In the genomic region with DNA sequence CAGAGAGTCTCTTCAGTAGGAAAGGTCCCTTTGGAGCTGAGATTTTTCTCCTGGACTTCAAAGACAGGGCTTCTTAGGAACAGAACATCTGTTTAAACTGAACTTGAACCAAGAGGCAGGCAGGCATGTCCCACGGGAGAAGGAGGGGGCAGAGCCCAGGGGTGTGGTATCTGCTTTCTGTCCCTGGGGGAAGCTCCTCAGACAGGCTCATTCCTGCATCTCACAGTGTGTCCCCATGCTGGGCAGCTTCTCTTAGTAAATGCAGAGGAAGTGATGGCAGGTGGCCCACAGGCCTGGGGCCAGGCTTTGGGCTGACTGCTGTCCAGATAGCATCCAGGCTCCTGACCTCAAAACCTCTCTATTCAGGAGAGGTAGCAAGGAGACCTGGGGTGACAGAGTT, we compare ENCODE assay signal across 12 cellular contexts. TPM values are rescaled to one million over a fixed set of nuclear protein-coding genes. Genes with fewer than 3 reads are reported as not detected.
DNase-seq lines count a peak whose midpoint lies in the region; ATAC-seq, FAIRE-seq and TF ChIP-seq lines count a peak whose summit lies in the region.
"Had no signal": no experiment of that assay in that cellular context is flagged by ENCODE, and none has a peak within 500 bp of the region (broad histone marks: within the 10 kb centered on the region; RNA-seq: fewer than 3 reads in every experiment).

No MANE protein-coding gene starts in this region.

- DNase-seq in Karpas-422 (peak; percentile 44), H1 (ENCODE audit: low read depth in 1 of 2, low spot score in 2 of 2) (peak in 1 of 2 experiments; percentile 51), lower lobe of right lung (no peak), upper lobe of left lung (no peak), D721Med (ENCODE audit: insufficient read length, low spot score) (no peak), DMS53 treated with DMSO at 0.1 percent for 48 hours (lab: John Stamatoyannopoulos, UW; ENCODE audit: unreplicated experiment) (no peak), RKO (ENCODE audit: low spot score) (no peak)
- DNase-seq: NCI-H187, nephron progenitor cell, PC-3 had no signal

- TF ChIP-seq RAD21 in H1 (IDR thresholded peaks at IDR 0.05 in 1 of 2, conservative IDR thresholded peaks at IDR 0.05 in 1 of 2; ENCODE audit: low read depth in 2 of 2, low read length in 2 of 2), result no peak

- no peaks in the 10 kb centered on the region for H3K36me3 ChIP-seq in Karpas-422 (ENCODE audit: insufficient read depth, low read length)
- H3K36me3 ChIP-seq in H1 (ENCODE audit: control insufficient read depth in 2 of 4, insufficient read depth in 4 of 4, low read length in 3 of 4), result no peaks in the 10 kb centered on the region
- H3K36me3 ChIP-seq in lower lobe of right lung, result no peaks in the 10 kb centered on the region
- no peaks in the 10 kb centered on the region for H3K36me3 ChIP-seq in upper lobe of left lung

- H4K20me1 ChIP-seq in Karpas-422 (ENCODE audit: insufficient read depth, low read depth, low read length) (no peaks in the 10 kb centered on the region), H1 (replicated peaks in 1 of 2; ENCODE audit: control insufficient read depth in 1 of 2, insufficient read depth in 2 of 2, low read length in 2 of 2) (no peaks in the 10 kb centered on the region)

- no peaks in the 10 kb centered on the region for H3K9me2 ChIP-seq in Karpas-422 (replicated peaks; ENCODE audit: insufficient read depth, low read length)

- WGBS in H1 (ENCODE audit: extremely low coverage in 1 of 2, insufficient coverage in 1 of 2, insufficient read length in 1 of 2, insufficient replicate concordance in 2 of 2, low coverage in 1 of 2, low lambda C conversion rate in 2 of 2, missing lambda C conversion rate in 1 of 2), 2 experiments, result 8% methylated on average over 1 of the region's 1 CpG; no CpG with 5 or more reads in 1 of the 2 experiments
- 10% methylated on average over 1 of the region's 1 CpG for WGBS in upper lobe of left lung, 2 donors

- H2BK120ac ChIP-seq in H1 (replicated peaks; ENCODE audit: low read depth, low read length), result no peak overlapping the region

- ATAC-seq in lower lobe of right lung (peak; percentile 32 to 41), upper lobe of left lung (ENCODE audit: low FRiP score in 2 of 2) (peak in 1 of 2 donors; percentile 48)
- ATAC-seq: HCT116; PC-3; stimulated activated effector memory CD8-positive, alpha-beta T cell treated with anti-CD3 and anti-CD28 coated beads, Interleukin-12 subunit alpha, Interleukin-12 subunit beta, amount 100 ng/mL, for 72 hours had no signal

- intact Hi-C loops in lower lobe of right lung (cut with DNase I), result no loop called here

- TF ChIP-seq POLR2A in H1 (IDR thresholded peaks at IDR 0.05; ENCODE audit: control extremely low read depth in 1 of 2, low read depth in 2 of 2, low read length in 2 of 2) (no peak), upper lobe of left lung (IDR thresholded peaks at IDR 0.05) (no peak)

- H2BK15ac ChIP-seq in H1 (ENCODE audit: low read length), result no peak overlapping the region

- H3K4me3 ChIP-seq in Karpas-422 (ENCODE audit: low read length), result no peak overlapping the region
- H3K4me3 ChIP-seq in H1 (ENCODE audit: extremely low read depth in 1 of 4, insufficient read depth in 2 of 4, low read depth in 3 of 4, low read length in 4 of 4), result no peak overlapping the region
- no peak overlapping the region for H3K4me3 ChIP-seq in lower lobe of right lung
- H3K4me3 ChIP-seq in upper lobe of left lung, result no peak overlapping the region

- no peaks in the 10 kb centered on the region for H3K79me1 ChIP-seq in H1 (ENCODE audit: low read depth, low read length)

- CTCF ChIA-PET in H1 (lab: Charles Lee; ENCODE audit: partially characterized antibody), result interaction anchor here (0.5 to 7.6 kb wide), 42 partner anchors 11 to 542 kb away, joined by 3 to 132 read pairs (median 6); no protein-coding TSS in a partner anchor

- H2BK12ac ChIP-seq in H1 (ENCODE audit: low read depth, low read length), result 0 out of 2 replicates have a peak overlapping the region, but pooled peaks have one; percentile 5

- H2AFZ ChIP-seq in Karpas-422 (ENCODE audit: low read length) (no peak overlapping the region), H1 (ENCODE audit: low read length) (no peak overlapping the region)

- no peak for TF ChIP-seq CTCF in H1 (IDR thresholded peaks at IDR 0.05; ENCODE audit: control extremely low read depth in 1 of 3, insufficient read depth in 1 of 3, low read depth in 1 of 3, low read length in 3 of 3)
- TF ChIP-seq CTCF in lower lobe of right lung (IDR thresholded peaks at IDR 0.05), result no peak
- TF ChIP-seq CTCF in upper lobe of left lung (IDR thresholded peaks at IDR 0.05), result no peak
- no peak for TF ChIP-seq CTCF in D721Med (IDR thresholded peaks at IDR 0.05; ENCODE audit: insufficient read depth, missing control alignments)

- H2BK5ac ChIP-seq in H1 (ENCODE audit: low read depth, low read length), result no peak overlapping the region; the same call in 1 of the 2 replicates

- H3K23ac ChIP-seq in H1 (ENCODE audit: insufficient read length), result no peak overlapping the region

- H3K14ac ChIP-seq in H1 (ENCODE audit: insufficient read length), result no peak overlapping the region

- H3K4me2 ChIP-seq in Karpas-422 (ENCODE audit: low read depth, low read length, poor library complexity, severe bottlenecking) (no peak overlapping the region), H1 (ENCODE audit: insufficient read depth in 1 of 2, low read depth in 2 of 2, low read length in 2 of 2) (no peak overlapping the region)

- FAIRE-seq in H1 (lab: Jason Lieb, UNC) (no peak), D721Med (lab: Jason Lieb, UNC) (no peak)

- no peak overlapping the region for H2BK20ac ChIP-seq in H1 (ENCODE audit: low read length)

- H3K4me1 ChIP-seq in Karpas-422 (ENCODE audit: low read length), result peaks cover 8% of the 10 kb centered on the region
- peaks cover 0 to 23% (median 12%) of the 10 kb centered on the region in 4 experiments; a peak in 6 of 7 replicates for H3K4me1 ChIP-seq in H1 (replicated peaks in 1 of 4; ENCODE audit: control insufficient read depth in 3 of 4, insufficient read depth in 4 of 4, low read length in 3 of 4)
- peaks cover 13% of the 10 kb centered on the region for H3K4me1 ChIP-seq in lower lobe of right lung
- peaks cover 9 to 19% (median 15%) of the 10 kb centered on the region in 4 donors for H3K4me1 ChIP-seq in upper lobe of left lung

- H3K4ac ChIP-seq in H1 (replicated peaks; ENCODE audit: insufficient read length, low read depth, low read length), result no peak overlapping the region

- no peaks in the 10 kb centered on the region for H3K9me3 ChIP-seq in Karpas-422 (ENCODE audit: low read length)
- no peaks in the 10 kb centered on the region for H3K9me3 ChIP-seq in H1 (ENCODE audit: insufficient read depth in 2 of 2, low read depth in 1 of 2, low read length in 1 of 2)
- no peaks in the 10 kb centered on the region for H3K9me3 ChIP-seq in lower lobe of right lung
- no peaks in the 10 kb centered on the region for H3K9me3 ChIP-seq in upper lobe of left lung

- H3K27me3 ChIP-seq in Karpas-422 (ENCODE audit: low read length), result no peaks in the 10 kb centered on the region
- H3K27me3 ChIP-seq in H1 (replicated peaks in 1 of 4; ENCODE audit: control insufficient read depth in 3 of 4, extremely low read depth in 1 of 4, insufficient read depth in 3 of 4, low read length in 3 of 4), result no peaks in the 10 kb centered on the region
- no peaks in the 10 kb centered on the region for H3K27me3 ChIP-seq in lower lobe of right lung (ENCODE audit: low read depth)
- no peaks in the 10 kb centered on the region for H3K27me3 ChIP-seq in upper lobe of left lung

- H3K9ac ChIP-seq in Karpas-422 (ENCODE audit: low read length), result no peak overlapping the region
- H3K9ac ChIP-seq in H1 (replicated peaks in 1 of 4; ENCODE audit: extremely low read depth in 1 of 4, low read depth in 3 of 4, low read length in 3 of 4), result no peak overlapping the region

- H3K18ac ChIP-seq in H1 (ENCODE audit: extremely low read depth, low read length), result no peak overlapping the region

- no peak overlapping the region for H2AK5ac ChIP-seq in H1 (ENCODE audit: low read depth, low read length)

- POLR2A ChIA-PET in H1 (lab: Charles Lee; ENCODE audit: partially characterized antibody), result interaction anchor here (2.6 kb wide), 1 partner anchor 13 kb away, joined by 7 read pairs; no protein-coding TSS in a partner anchor

- no peak overlapping the region for H3K56ac ChIP-seq in H1 (replicated peaks; ENCODE audit: insufficient read length, low read depth, low read length)

- H4K5ac ChIP-seq in H1 (ENCODE audit: insufficient read length, low read depth, low read length), result no peak overlapping the region

- H3K27ac ChIP-seq in Karpas-422 (ENCODE audit: low read length) (no peak overlapping the region), H1 (ENCODE audit: low read depth, low read length) (no peak overlapping the region), lower lobe of right lung (peak overlapping the region; percentile 46), upper lobe of left lung (peak overlapping the region in 3 of 4 donors; percentile 28 to 57 (median 56))

- H3K79me2 ChIP-seq in Karpas-422 (ENCODE audit: low read length) (no peaks in the 10 kb centered on the region), H1 (ENCODE audit: control insufficient read depth in 1 of 2, insufficient read depth in 2 of 2, low read length in 2 of 2) (no peaks in the 10 kb centered on the region)

- H3K23me2 ChIP-seq in H1 (ENCODE audit: low read depth, low read length), result no peaks in the 10 kb centered on the region

- no peak overlapping the region for H4K8ac ChIP-seq in H1 (ENCODE audit: extremely low read depth, insufficient read depth, low read length)

- no peak overlapping the region for H4K91ac ChIP-seq in H1 (replicated peaks; ENCODE audit: insufficient read length, low read length)

- TF ChIP-seq EP300 in H1 (IDR thresholded peaks at IDR 0.05; ENCODE audit: borderline replicate concordance in 1 of 2, low read depth in 2 of 2, low read length in 2 of 2) (no peak), upper lobe of left lung (IDR thresholded peaks at IDR 0.05) (no peak)

TF ChIP-seq in H1, 55 proteins besides CTCF, POLR2A, EP300 and RAD21 (continues in another document):
- no peak for TF ChIP-seq NRF1 (IDR thresholded peaks at IDR 0.05; ENCODE audit: low read depth, low read length)
- TF ChIP-seq TCF12 (IDR thresholded peaks at IDR 0.05; ENCODE audit: low read depth, low read length), result 0 out of 2 replicates have a peak, but pooled peaks have one; percentile 15

RNA-seq across cellular contexts. Expression of a gene that starts 47.4 kb away (rescaled TPM):
- total RNA-seq in Karpas-422 (2014; rRNA removed; shearing (Covaris generic); ENCODE audit: low replicate concordance), result 0.90 and 1.8 TPM in 2 replicates
- 8.8 and 10.2 TPM in 2 replicates for total RNA-seq in H1 (2021; fragmentation: NEBNext Ultra II Directional; extraction: Animal tissue kit (Norgen Biotek cat#: 25700))
- polyA plus RNA-seq in H1 (2011; rRNA removed), result 5.2 and 7.0 TPM in 2 replicates
- 2.8 TPM for polyA plus RNA-seq in H1 (2011; cell fraction: cytosol; rRNA removed)
- 5.7 TPM for polyA plus RNA-seq in H1 (2011; cell fraction: nucleus; rRNA removed)
- 9.6 to 10.3 TPM (median 10.0 TPM) in 4 replicates for polyA plus RNA-seq in H1 (2012, experiment 1 of 2)
- polyA plus RNA-seq in H1 (2012, experiment 2 of 2), result 8.6 TPM
- polyA plus RNA-seq in H1 (2013, experiment 1 of 2), result 14.5 TPM
- polyA plus RNA-seq in H1 (2013, experiment 2 of 2), result 15.6 TPM
- polyA minus RNA-seq in H1 (2011; rRNA and poly(A)+ RNA removed), result 4.0 and 5.8 TPM in 2 replicates
- polyA minus RNA-seq in H1 (2011; cell fraction: cytosol; rRNA and poly(A)+ RNA removed), result 2.6 TPM
- 6.3 TPM for polyA minus RNA-seq in H1 (2011; cell fraction: nucleus; rRNA and poly(A)+ RNA removed)
- total RNA-seq in lower lobe of right lung (38.4 TPM), upper lobe of left lung (10 to 100 TPM in 4 of 6 donors, 1 to 10 TPM in 2; 8.2 to 48.6 (median 17.5) TPM)
- total RNA-seq: PC-3 had no signal

Comparison
In these comparisons a context has a peak if more than half of its experiments do, and no peak if none do; other contexts are left out.
1. H3K27ac ChIP-seq: peak in lower lobe of right lung (single experiment) and upper lobe of left lung (3 of 4); none in Karpas-422 (single experiment) and H1 (single experiment).